In genomic region chr16:15924996-15925395, GRCh38 we compare ENCODE assay signal across 15 cellular contexts. TPM values are rescaled to one million over a fixed set of nuclear protein-coding genes. Genes with fewer than 3 reads are reported as not detected.
DNase-seq lines count a peak whose midpoint lies in the region; ATAC-seq and TF ChIP-seq lines count a peak whose summit lies in the region.
"Had no signal": no experiment of that assay in that cellular context is flagged by ENCODE, and none has a peak within 500 bp of the region (broad histone marks: within the 10 kb centered on the region; RNA-seq: fewer than 3 reads in every experiment).

No MANE protein-coding gene starts in this region.

- no peaks in the 10 kb centered on the region for H3K9me3 ChIP-seq in BLaER1
- no peaks in the 10 kb centered on the region for H3K9me3 ChIP-seq in neural progenitor cell (ENCODE audit: low read depth)
- H3K9me3 ChIP-seq: Caco-2 had no signal

- H3K27ac ChIP-seq in BLaER1 (peak overlapping the region; percentile 5; the same call in 1 of the 2 replicates), RWPE1 (peak overlapping the region; percentile 41), neural progenitor cell (no peak overlapping the region)
- H3K27ac ChIP-seq: C4-2B had no signal

- no peak overlapping the region for H3K27ac Mint-ChIP-seq in neural progenitor cell
- H3K27ac Mint-ChIP-seq: B cell; CD4-positive, alpha-beta T cell; GM23338; HFFc6 had no signal

- H4K20me1 ChIP-seq in BLaER1, result no peaks in the 10 kb centered on the region
- H4K20me1 ChIP-seq in neural progenitor cell (ENCODE audit: low read depth), result no peaks in the 10 kb centered on the region

- H3K36me3 ChIP-seq in BLaER1 (no peaks in the 10 kb centered on the region), neural progenitor cell (no peaks in the 10 kb centered on the region)

- H3K27me3 ChIP-seq in BLaER1, result no peaks in the 10 kb centered on the region
- no peaks in the 10 kb centered on the region for H3K27me3 ChIP-seq in neural progenitor cell

- H3K4me1 ChIP-seq in BLaER1, result peaks cover 37% of the 10 kb centered on the region
- H3K4me1 ChIP-seq in neural progenitor cell, result peaks cover 8% of the 10 kb centered on the region

- TF ChIP-seq CTCF in GM12864 (IDR thresholded peaks at IDR 0.05; ENCODE audit: low read depth, low read length, missing control alignments), result peak; percentile 3
- no peak for TF ChIP-seq CTCF in RWPE1 (conservative IDR thresholded peaks at IDR 0.05; ENCODE audit: low read depth)
- no peak for TF ChIP-seq CTCF in neural progenitor cell (IDR thresholded peaks at IDR 0.05)

- H2AFZ ChIP-seq in neural progenitor cell (replicated peaks), result no peak overlapping the region

- peak overlapping the region; percentile 44; the same call in 1 of the 2 replicates for H3K9ac ChIP-seq in BLaER1
- no peak overlapping the region for H3K9ac ChIP-seq in neural progenitor cell

- CTCF ChIA-PET in RWPE1 (lab: Yijun Ruan, JAX), result no interaction called here

- H3K4me3 Mint-ChIP-seq in activated T-cell treated with anti-CD3 and anti-CD28 coated beads, Interleukin-2, amount 50 U/mL, for 4 hours, result no peak overlapping the region
- no peak overlapping the region for H3K4me3 Mint-ChIP-seq in neural progenitor cell
- H3K4me3 Mint-ChIP-seq: B cell; CD4-positive, alpha-beta T cell; GM23338; HFFc6 had no signal

- ATAC-seq in activated T-cell treated with anti-CD3 and anti-CD28 coated beads, Interleukin-2, amount 50 U/mL, for 4 hours, result no peak
- ATAC-seq in HG03442 (IDR thresholded peaks at IDR 0.05; ENCODE audit: unreplicated experiment), result no peak

- no peaks in the 10 kb centered on the region for H3K36me3 Mint-ChIP-seq in activated T-cell treated with anti-CD3 and anti-CD28 coated beads, Interleukin-2, amount 50 U/mL, for 4 hours (ENCODE audit: insufficient read depth)
- no peaks in the 10 kb centered on the region for H3K36me3 Mint-ChIP-seq in neural progenitor cell

- H3K4me1 Mint-ChIP-seq in activated T-cell treated with anti-CD3 and anti-CD28 coated beads, Interleukin-2, amount 50 U/mL, for 4 hours (ENCODE audit: low read depth), result no peaks in the 10 kb centered on the region
- peaks cover 10% of the 10 kb centered on the region for H3K4me1 Mint-ChIP-seq in neural progenitor cell
- H3K4me1 Mint-ChIP-seq: B cell, GM23338 had no signal

- H3K4me2 ChIP-seq in BLaER1 (peak overlapping the region; percentile 67), neural progenitor cell (no peak overlapping the region)
- H3K4me2 ChIP-seq: GM23338 had no signal

- no peaks in the 10 kb centered on the region for H3K79me2 ChIP-seq in neural progenitor cell (ENCODE audit: low read depth)

- DNase-seq in GM12864 (ENCODE audit: low read depth), result no peak
- DNase-seq in RWPE1 (ENCODE audit: low spot score), result no peak
- peak; percentile 18 for DNase-seq in left kidney (ENCODE audit: low read depth, low spot score)
- DNase-seq in activated T-cell treated with anti-CD3 and anti-CD28 coated beads, Interleukin-2, amount 50 U/mL, for 4 hours, result no peak
- no peak for DNase-seq in neural progenitor cell (ENCODE audit: low spot score)
- no peak for DNase-seq in NCI-H1105 treated with DMSO at 0.1 percent for 48 hours (lab: John Stamatoyannopoulos, UW)
- DNase-seq: Caco-2; CD4-positive, alpha-beta T cell; HCEC 1CT; HFFc6 had no signal

- H3K4me3 ChIP-seq in BLaER1, result no peak overlapping the region
- no peak overlapping the region for H3K4me3 ChIP-seq in GM12864 (ENCODE audit: low read depth, low read length)
- H3K4me3 ChIP-seq in neural progenitor cell, result no peak overlapping the region
- H3K4me3 ChIP-seq: GM23338 had no signal

- H3K9me3 Mint-ChIP-seq in activated T-cell treated with anti-CD3 and anti-CD28 coated beads, Interleukin-2, amount 50 U/mL, for 4 hours, result no peaks in the 10 kb centered on the region
- no peaks in the 10 kb centered on the region for H3K9me3 Mint-ChIP-seq in neural progenitor cell
- H3K9me3 Mint-ChIP-seq: CD4-positive, alpha-beta T cell; GM23338; HFFc6 had no signal

- POLR2A ChIA-PET in RWPE1 (lab: Yijun Ruan, JAX; ENCODE audit: low non-redundant PET), result interaction anchor here (0.6 kb wide), 1 partner anchor 19 kb away, joined by 6 read pairs; no protein-coding TSS in a partner anchor

- H3K27me3 Mint-ChIP-seq in activated T-cell treated with anti-CD3 and anti-CD28 coated beads, Interleukin-2, amount 50 U/mL, for 4 hours (ENCODE audit: low read depth), result no peaks in the 10 kb centered on the region
- peaks cover 2% of the 10 kb centered on the region for H3K27me3 Mint-ChIP-seq in neural progenitor cell (ENCODE audit: insufficient read depth, low read depth)
- H3K27me3 Mint-ChIP-seq: B cell; CD4-positive, alpha-beta T cell had no signal

- H3F3A ChIP-seq in neural progenitor cell (ENCODE audit: low read depth), result peaks cover 13% of the 10 kb centered on the region

RNA-seq across cellular contexts. Expression of gene ABCC1, which starts 24.4 kb away (rescaled TPM):
- 10 to 100 TPM; 53.3 to 59.5 (median 54.3) TPM for total RNA-seq in activated T-cell treated with anti-CD3 and anti-CD28 coated beads, Interleukin-2, amount 50 U/mL, for 4 hours
- total RNA-seq in neural progenitor cell (ENCODE audit: low replicate concordance), result 17.5 and 26.7 TPM in 2 replicates

RNA-seq across cellular contexts. Expression of gene CEP20, which starts 36.6 kb away (rescaled TPM):
- 10 to 100 TPM; 41.6 to 50.2 (median 44.6) TPM for total RNA-seq in activated T-cell treated with anti-CD3 and anti-CD28 coated beads, Interleukin-2, amount 50 U/mL, for 4 hours
- 50.5 and 101 TPM in 2 replicates for total RNA-seq in neural progenitor cell (ENCODE audit: low replicate concordance)
